Comparison of ENCODE assay signal across 23 cellular contexts in genomic region chr7:101269664-101270063, GRCh38. TPM values are rescaled to one million over a fixed set of nuclear protein-coding genes. Genes with fewer than 3 reads are reported as not detected.
A peak's percentile ranks its signal among the peaks of the same experiment; 100 is the strongest.
DNase-seq lines count a peak whose midpoint lies in the region; ATAC-seq, FAIRE-seq and TF ChIP-seq lines count a peak whose summit lies in the region.
"Had no signal": no experiment of that assay in that cellular context is flagged by ENCODE, and none has a peak within 500 bp of the region (broad histone marks: within the 10 kb centered on the region; RNA-seq: fewer than 3 reads in every experiment).

No MANE protein-coding gene starts in this region.

- WGBS in K562 (ENCODE audit: insufficient coverage, low coverage, missing lambda C conversion rate), result 59% methylated on average over 21 of the region's 21 CpGs
- WGBS in H1 (ENCODE audit: extremely low coverage in 1 of 2, insufficient coverage in 1 of 2, insufficient read length in 1 of 2, insufficient replicate concordance in 2 of 2, low coverage in 1 of 2, low lambda C conversion rate in 2 of 2, missing lambda C conversion rate in 1 of 2), 2 experiments, result 86% methylated on average over 21 of the region's 21 CpGs; no CpG with 5 or more reads in 1 of the 2 experiments

- H3K9me3 ChIP-seq in K562 (replicated peaks; ENCODE audit: control insufficient read depth, insufficient read depth, low read depth, low read length), result no peaks in the 10 kb centered on the region; the same call in 1 of the 2 replicates
- H3K9me3 ChIP-seq in H1 (ENCODE audit: insufficient read depth in 2 of 2, low read depth in 1 of 2, low read length in 1 of 2), result no peaks in the 10 kb centered on the region
- H3K9me3 ChIP-seq: BE2C had no signal

- TF ChIP-seq EP300 in K562 (IDR thresholded peaks at IDR 0.05; ENCODE audit: low read length) (no peak), H1 (IDR thresholded peaks at IDR 0.05; ENCODE audit: borderline replicate concordance in 1 of 2, low read depth in 2 of 2, low read length in 2 of 2) (no peak)

- POLR2A ChIA-PET in K562 (lab: Yijun Ruan, JAX), result interaction anchor here (1.2 kb wide), 1 partner anchor 16 kb away, joined by 3 read pairs; no protein-coding TSS in a partner anchor
- POLR2A ChIA-PET in H1 (lab: Charles Lee; ENCODE audit: partially characterized antibody), result interaction anchor here (1.5 to 1.6 kb wide), 3 partner anchors 9 to 13 kb away, joined by 3 to 6 read pairs (median 3); no protein-coding TSS in a partner anchor

- H2AK5ac ChIP-seq in H1 (ENCODE audit: low read depth, low read length), result no peak overlapping the region

- H4K20me1 ChIP-seq in K562 (replicated peaks; ENCODE audit: control insufficient read depth, insufficient read depth, low read length) (no peaks in the 10 kb centered on the region), H1 (replicated peaks in 1 of 2; ENCODE audit: control insufficient read depth in 1 of 2, insufficient read depth in 2 of 2, low read length in 2 of 2) (no peaks in the 10 kb centered on the region)

- TF ChIP-seq POLR2A in K562 (conservative IDR thresholded peaks at IDR 0.05), result no peak
- no peak for TF ChIP-seq POLR2A in H1 (IDR thresholded peaks at IDR 0.05; ENCODE audit: control extremely low read depth in 1 of 2, low read depth in 2 of 2, low read length in 2 of 2)

- ATAC-seq in K562 (no peak), GM21447 (IDR thresholded peaks at IDR 0.05; ENCODE audit: unreplicated experiment) (no peak)
- ATAC-seq: GM23338, HCT116 had no signal

- TF ChIP-seq RAD21 in K562 (CRISPR knock-in tag; conservative IDR thresholded peaks at IDR 0.05 in 1 of 2, IDR thresholded peaks at IDR 0.05 in 1 of 2), result no peak
- no peak for TF ChIP-seq RAD21 in H1 (IDR thresholded peaks at IDR 0.05 in 1 of 2, conservative IDR thresholded peaks at IDR 0.05 in 1 of 2; ENCODE audit: low read depth in 2 of 2, low read length in 2 of 2)

- FAIRE-seq in K562 (lab: Jason Lieb, UNC) (no peak), H1 (lab: Jason Lieb, UNC) (no peak)
- FAIRE-seq: A204.1, D721Med, G401.6, GM12891, GM19239 had no signal

- H3K79me2 ChIP-seq in K562 (ENCODE audit: control insufficient read depth, insufficient read depth, low read length), result no peaks in the 10 kb centered on the region
- no peaks in the 10 kb centered on the region for H3K79me2 ChIP-seq in H1 (ENCODE audit: control insufficient read depth in 1 of 2, insufficient read depth in 2 of 2, low read length in 2 of 2)

- H3K56ac ChIP-seq in H1 (replicated peaks; ENCODE audit: insufficient read length, low read depth, low read length), result no peak overlapping the region

- H3K9ac ChIP-seq in K562 (ENCODE audit: insufficient read depth in 1 of 2, low read depth in 2 of 2, low read length in 2 of 2) (no peak overlapping the region; a peak in 1 of 4 replicates), H1 (replicated peaks in 1 of 4; ENCODE audit: extremely low read depth in 1 of 4, low read depth in 3 of 4, low read length in 3 of 4) (no peak overlapping the region)

- no peak overlapping the region for H3K4ac ChIP-seq in H1 (replicated peaks; ENCODE audit: insufficient read length, low read depth, low read length)

- H3K18ac ChIP-seq in H1 (ENCODE audit: extremely low read depth, low read length), result no peak overlapping the region

- H3K4me3 ChIP-seq in K562 (no peak overlapping the region), H1 (ENCODE audit: extremely low read depth in 1 of 4, insufficient read depth in 2 of 4, low read depth in 3 of 4, low read length in 4 of 4) (no peak overlapping the region)
- H3K4me3 ChIP-seq: GM23338 had no signal

- H4K91ac ChIP-seq in H1 (replicated peaks; ENCODE audit: insufficient read length, low read length), result no peak overlapping the region

- H2AFZ ChIP-seq in K562 (ENCODE audit: low read depth, low read length) (no peak overlapping the region), H1 (ENCODE audit: low read length) (no peak overlapping the region)
- H2AFZ ChIP-seq: GM23338 had no signal

- no peaks in the 10 kb centered on the region for H3K79me1 ChIP-seq in H1 (ENCODE audit: low read depth, low read length)

- no peaks in the 10 kb centered on the region for H3K36me3 ChIP-seq in K562 (ENCODE audit: control insufficient read depth, insufficient read depth, low read length)
- no peaks in the 10 kb centered on the region; a peak in 1 of 8 replicates for H3K36me3 ChIP-seq in H1 (ENCODE audit: control insufficient read depth in 2 of 4, insufficient read depth in 4 of 4, low read length in 3 of 4)
- H3K36me3 ChIP-seq: BE2C had no signal

- CTCF ChIA-PET in K562 (lab: Yijun Ruan, JAX; ENCODE audit: low intra/inter-chr PET ratio) (no interaction called here), H1 (lab: Charles Lee; ENCODE audit: partially characterized antibody) (interaction anchor here (0.9 to 1.5 kb wide), 3 partner anchors 13 to 45 kb away, joined by 3 to 6 read pairs (median 3); no protein-coding TSS in a partner anchor)

- H4K8ac ChIP-seq in H1 (ENCODE audit: extremely low read depth, insufficient read depth, low read length), result no peak overlapping the region

- H3K4me2 ChIP-seq in K562 (ENCODE audit: insufficient read depth, low read length) (no peak overlapping the region), H1 (ENCODE audit: insufficient read depth in 1 of 2, low read depth in 2 of 2, low read length in 2 of 2) (no peak overlapping the region)
- H3K4me2 ChIP-seq: GM23338 had no signal

- peaks cover 11 to 26% of the 10 kb centered on the region in 2 experiments; a peak in 4 of 5 replicates for H3K27me3 ChIP-seq in K562 (ENCODE audit: control insufficient read depth in 2 of 2, insufficient read depth in 2 of 2, low read length in 2 of 2)
- no peaks in the 10 kb centered on the region for H3K27me3 ChIP-seq in H1 (replicated peaks in 1 of 4; ENCODE audit: control insufficient read depth in 3 of 4, extremely low read depth in 1 of 4, insufficient read depth in 3 of 4, low read length in 3 of 4)

- H4K5ac ChIP-seq in H1 (ENCODE audit: insufficient read length, low read depth, low read length), result no peak overlapping the region

- H2BK20ac ChIP-seq in H1 (ENCODE audit: low read length), result no peak overlapping the region

- no peaks in the 10 kb centered on the region for H3K9me1 ChIP-seq in K562 (ENCODE audit: control insufficient read depth, insufficient read depth, low read length)

- H2BK120ac ChIP-seq in H1 (replicated peaks; ENCODE audit: low read depth, low read length), result no peak overlapping the region

- H2BK5ac ChIP-seq in H1 (ENCODE audit: low read depth, low read length), result no peak overlapping the region

- no peak for TF ChIP-seq CTCF in K562 (IDR thresholded peaks at IDR 0.05 in 2 of 3, conservative IDR thresholded peaks at IDR 0.05 in 1 of 3; ENCODE audit: insufficient read depth in 2 of 3, low read depth in 1 of 3, low read length in 3 of 3)
- no peak for TF ChIP-seq CTCF in H1 (IDR thresholded peaks at IDR 0.05; ENCODE audit: control extremely low read depth in 1 of 3, insufficient read depth in 1 of 3, low read depth in 1 of 3, low read length in 3 of 3)

- no TSS peak for BruUV-seq in K562 (replicated peaks; lab: Mats Ljungman, UMichigan)

- peaks cover 5 to 7% of the 10 kb centered on the region in 2 experiments; a peak in 4 of 5 replicates for H3K4me1 ChIP-seq in K562 (replicated peaks in 1 of 2; ENCODE audit: control insufficient read depth in 2 of 2, insufficient read depth in 2 of 2, low read length in 2 of 2)
- H3K4me1 ChIP-seq in H1 (replicated peaks in 1 of 4; ENCODE audit: control insufficient read depth in 3 of 4, insufficient read depth in 4 of 4, low read length in 3 of 4), result peaks cover 0 to 10% (median 6%) of the 10 kb centered on the region in 4 experiments; a peak in 3 of 7 replicates
- H3K4me1 ChIP-seq: BE2C had no signal

- H2BK15ac ChIP-seq in H1 (ENCODE audit: low read length), result no peak overlapping the region

- no peaks in the 10 kb centered on the region for H3K23me2 ChIP-seq in H1 (ENCODE audit: low read depth, low read length)

- H2BK12ac ChIP-seq in H1 (ENCODE audit: low read depth, low read length), result peak overlapping the region; percentile 75; the same call in 1 of the 2 replicates

- in situ Hi-C loops in K562 (cut with MboI), result no loop called here

- DNase-seq in K562 (ENCODE audit: extremely low read depth in 1 of 4, low spot score in 3 of 4), result no peak
- no peak for DNase-seq in H1 (ENCODE audit: low read depth in 1 of 2, low spot score in 2 of 2)
- no peak for DNase-seq in NCI-H774 (lab: John Stamatoyannopoulos, UW)
- DNase-seq in GM19240 (ENCODE audit: insufficient read length, low spot score), result no peak
- DNase-seq: ACHN; BE2C; C1 segment of cervical spinal cord; CD4-positive, CD25-positive, alpha-beta regulatory T cell; CD8-positive, alpha-beta memory T cell; COR-L47; H7; HFFc6; IMR-90 had no signal

- no peak overlapping the region for H3K14ac ChIP-seq in H1 (ENCODE audit: insufficient read length)

- H3K27ac ChIP-seq in K562 (ENCODE audit: extremely low read depth, low read depth, low read length) (no peak overlapping the region), H1 (ENCODE audit: low read depth, low read length) (no peak overlapping the region), temporal lobe (ENCODE audit: low read depth, low read length) (peak overlapping the region; percentile 72)
- H3K27ac ChIP-seq: HL-60 had no signal

- no peak overlapping the region for H3K23ac ChIP-seq in H1 (ENCODE audit: insufficient read length)

- intact Hi-C loops in K562 (cut with micrococcal nuclease), result no loop called here

RNA-seq across cellular contexts. Expression of gene FIS1, which starts 24.8 kb away (rescaled TPM):
- total RNA-seq in K562 (2011; cell fraction: chromatin; rRNA removed; ENCODE audit: low replicate concordance), result 55.7 and 148 TPM in 2 replicates
- total RNA-seq in K562 (2011; cell fraction: nucleolus; rRNA removed), result 125 and 143 TPM in 2 replicates
- 76.9 and 85.1 TPM in 2 replicates for total RNA-seq in K562 (2011; cell fraction: nucleoplasm; rRNA removed)
- 197 and 221 TPM in 2 replicates for total RNA-seq in K562 (2014; rRNA removed)
- total RNA-seq in K562 (2014; rRNA removed; fragmentation: Illumina TruSeq; extraction: Trizol), result 58.7 and 95.0 TPM in 2 replicates
- total RNA-seq in K562 (2015; rRNA removed; fragmentation: Illumina TruSeq; extraction: Trizol), result 127 and 128 TPM in 2 replicates
- 144 and 145 TPM in 2 replicates for total RNA-seq in K562 (2021)
- 125 and 148 TPM in 2 replicates for polyA plus RNA-seq in K562 (2011; rRNA removed)
- polyA plus RNA-seq in K562 (2011; cell fraction: cytosol; rRNA removed), result 178 and 243 TPM in 2 replicates
- polyA plus RNA-seq in K562 (2011; cell fraction: nucleus; rRNA removed), result 96.9 and 138 TPM in 2 replicates
- polyA plus RNA-seq in K562 (2012), result 160 TPM in 2 replicates
- polyA plus RNA-seq in K562 (2014; fragmentation: Illumina TruSeq; extraction: Trizol), result 151 and 157 TPM in 2 replicates
- 100 to 1,000 TPM in 1 of 2 experiments, 10 to 100 TPM in 1; 86.0 to 118 TPM for polyA plus RNA-seq in K562 (2014; fragmentation: Nextera tagmentation; extraction: Ambion mirVana)
- 247 and 257 TPM in 2 replicates for polyA plus RNA-seq in K562 (2014; rRNA removed)
- 56.1 and 82.0 TPM in 2 replicates for polyA minus RNA-seq in K562 (2011; rRNA and poly(A)+ RNA removed)
- 31.2 and 34.7 TPM in 2 replicates for polyA minus RNA-seq in K562 (2011; cell fraction: cytosol; rRNA and poly(A)+ RNA removed)
- 30.7 and 33.5 TPM in 2 replicates for polyA minus RNA-seq in K562 (2011; cell fraction: nucleus; rRNA and poly(A)+ RNA removed)
- total RNA-seq in H1 (2021; fragmentation: NEBNext Ultra II Directional; extraction: Animal tissue kit (Norgen Biotek cat#: 25700)), result 122 and 128 TPM in 2 replicates
- 195 and 246 TPM in 2 replicates for polyA plus RNA-seq in H1 (2011; rRNA removed)
- 294 TPM for polyA plus RNA-seq in H1 (2011; cell fraction: cytosol; rRNA removed)
- polyA plus RNA-seq in H1 (2011; cell fraction: nucleus; rRNA removed), result 158 TPM
- 116 to 183 TPM (median 179 TPM) in 4 replicates for polyA plus RNA-seq in H1 (2012, experiment 1 of 2)
- polyA plus RNA-seq in H1 (2012, experiment 2 of 2), result 229 TPM
- polyA plus RNA-seq in H1 (2013, experiment 1 of 2), result 101 TPM
- polyA plus RNA-seq in H1 (2013, experiment 2 of 2), result 103 TPM
- 58.6 and 63.0 TPM in 2 replicates for polyA minus RNA-seq in H1 (2011; rRNA and poly(A)+ RNA removed)
- 42.5 TPM for polyA minus RNA-seq in H1 (2011; cell fraction: cytosol; rRNA and poly(A)+ RNA removed)
- 30.6 TPM for polyA minus RNA-seq in H1 (2011; cell fraction: nucleus; rRNA and poly(A)+ RNA removed)
- total RNA-seq in temporal lobe, result 80.2 TPM

RNA-seq across cellular contexts. Expression of gene CLDN15, which starts 32.1 kb away (rescaled TPM):
- 29.9 and 84.2 TPM in 2 replicates for total RNA-seq in K562 (2011; cell fraction: chromatin; rRNA removed; ENCODE audit: low replicate concordance)
- 50.8 and 63.5 TPM in 2 replicates for total RNA-seq in K562 (2011; cell fraction: nucleolus; rRNA removed)
- total RNA-seq in K562 (2011; cell fraction: nucleoplasm; rRNA removed), result 43.2 and 53.5 TPM in 2 replicates
- total RNA-seq in K562 (2014; rRNA removed) (3.0 and 8.4 TPM in 2 replicates), K562 (2014; rRNA removed; fragmentation: Illumina TruSeq; extraction: Trizol) (3.0 and 4.0 TPM in 2 replicates), K562 (2015; rRNA removed; fragmentation: Illumina TruSeq; extraction: Trizol) (6.7 and 7.4 TPM in 2 replicates), K562 (2021) (10.0 and 10.6 TPM in 2 replicates), temporal lobe (2.2 TPM)
- polyA plus RNA-seq in K562 (2011; rRNA removed) (11.6 and 16.2 TPM in 2 replicates), K562 (2014; fragmentation: Illumina TruSeq; extraction: Trizol) (10.2 and 11.1 TPM in 2 replicates), K562 (2014; fragmentation: Nextera tagmentation; extraction: Ambion mirVana) (under 1 TPM; 0.32 to 0.39 TPM), K562 (2014; rRNA removed) (14.5 and 17.9 TPM in 2 replicates), H1 (2011; rRNA removed) (7.6 and 11.1 TPM in 2 replicates)
- 15.1 and 22.0 TPM in 2 replicates for polyA plus RNA-seq in K562 (2011; cell fraction: cytosol; rRNA removed)
- 57.7 and 97.2 TPM in 2 replicates for polyA plus RNA-seq in K562 (2011; cell fraction: nucleus; rRNA removed)
- 9.7 and 19.0 TPM in 2 replicates for polyA plus RNA-seq in K562 (2012)
- polyA minus RNA-seq in K562 (2011; rRNA and poly(A)+ RNA removed), result 3.5 and 6.2 TPM in 2 replicates
- polyA minus RNA-seq in K562 (2011; cell fraction: cytosol; rRNA and poly(A)+ RNA removed), result 1.4 and 4.0 TPM in 2 replicates
- polyA minus RNA-seq in K562 (2011; cell fraction: nucleus; rRNA and poly(A)+ RNA removed), result 13.4 and 17.1 TPM in 2 replicates
- total RNA-seq in H1 (2021; fragmentation: NEBNext Ultra II Directional; extraction: Animal tissue kit (Norgen Biotek cat#: 25700)), result 5.5 and 5.9 TPM in 2 replicates
- 7.0 TPM for polyA plus RNA-seq in H1 (2011; cell fraction: cytosol; rRNA removed)
- 21.7 TPM for polyA plus RNA-seq in H1 (2011; cell fraction: nucleus; rRNA removed)
- polyA plus RNA-seq in H1 (2012, experiment 1 of 2), result 3.8 to 6.3 TPM (median 4.8 TPM) in 4 replicates
- 3.7 TPM for polyA plus RNA-seq in H1 (2012, experiment 2 of 2)
- polyA plus RNA-seq in H1 (2013, experiment 1 of 2), result 3.6 TPM
- polyA plus RNA-seq in H1 (2013, experiment 2 of 2), result 2.9 TPM
- polyA minus RNA-seq in H1 (2011; rRNA and poly(A)+ RNA removed), result 2.7 and 5.7 TPM in 2 replicates
- polyA minus RNA-seq in H1 (2011; cell fraction: cytosol; rRNA and poly(A)+ RNA removed), result 2.6 TPM
- polyA minus RNA-seq in H1 (2011; cell fraction: nucleus; rRNA and poly(A)+ RNA removed), result 6.4 TPM

RNA-seq across cellular contexts. Expression of gene ZNHIT1, which starts 51.7 kb away (rescaled TPM):
- 16.5 and 25.6 TPM in 2 replicates for total RNA-seq in K562 (2011; cell fraction: chromatin; rRNA removed; ENCODE audit: low replicate concordance)
- total RNA-seq in K562 (2011; cell fraction: nucleolus; rRNA removed), result 34.2 and 38.5 TPM in 2 replicates
- 26.8 and 34.7 TPM in 2 replicates for total RNA-seq in K562 (2011; cell fraction: nucleoplasm; rRNA removed)
- total RNA-seq in K562 (2014; rRNA removed) (162 and 189 TPM in 2 replicates), K562 (2014; rRNA removed; fragmentation: Illumina TruSeq; extraction: Trizol) (34.7 and 37.7 TPM in 2 replicates), K562 (2015; rRNA removed; fragmentation: Illumina TruSeq; extraction: Trizol) (67.7 and 70.1 TPM in 2 replicates), K562 (2021) (98.3 and 110 TPM in 2 replicates), temporal lobe (38.1 TPM)
- polyA plus RNA-seq in K562 (2011; rRNA removed) (29.6 and 38.3 TPM in 2 replicates), K562 (2014; fragmentation: Illumina TruSeq; extraction: Trizol) (81.6 and 101 TPM in 2 replicates), K562 (2014; fragmentation: Nextera tagmentation; extraction: Ambion mirVana) (10 to 100 TPM in 1 of 2 experiments, 1 to 10 TPM in 1; 6.4 to 24.5 TPM), K562 (2014; rRNA removed) (132 and 140 TPM in 2 replicates), H1 (2011; rRNA removed) (38.2 and 48.9 TPM in 2 replicates)
- 45.0 and 97.8 TPM in 2 replicates for polyA plus RNA-seq in K562 (2011; cell fraction: cytosol; rRNA removed)
- 19.6 and 28.1 TPM in 2 replicates for polyA plus RNA-seq in K562 (2011; cell fraction: nucleus; rRNA removed)
- polyA plus RNA-seq in K562 (2012), result 75.8 and 83.5 TPM in 2 replicates
- polyA minus RNA-seq in K562 (2011; rRNA and poly(A)+ RNA removed), result 9.5 and 13.2 TPM in 2 replicates
- polyA minus RNA-seq in K562 (2011; cell fraction: cytosol; rRNA and poly(A)+ RNA removed), result 31.9 and 36.0 TPM in 2 replicates
- polyA minus RNA-seq in K562 (2011; cell fraction: nucleus; rRNA and poly(A)+ RNA removed), result 5.9 and 9.7 TPM in 2 replicates
- total RNA-seq in H1 (2021; fragmentation: NEBNext Ultra II Directional; extraction: Animal tissue kit (Norgen Biotek cat#: 25700)), result 59.9 and 61.7 TPM in 2 replicates
- polyA plus RNA-seq in H1 (2011; cell fraction: cytosol; rRNA removed), result 42.0 TPM
- 34.7 TPM for polyA plus RNA-seq in H1 (2011; cell fraction: nucleus; rRNA removed)
- 42.1 to 47.7 TPM (median 44.9 TPM) in 4 replicates for polyA plus RNA-seq in H1 (2012, experiment 1 of 2)
- polyA plus RNA-seq in H1 (2012, experiment 2 of 2), result 69.3 TPM
- 54.8 TPM for polyA plus RNA-seq in H1 (2013, experiment 1 of 2)
- 58.5 TPM for polyA plus RNA-seq in H1 (2013, experiment 2 of 2)
- polyA minus RNA-seq in H1 (2011; rRNA and poly(A)+ RNA removed), result 10.5 and 11.1 TPM in 2 replicates
- 18.8 TPM for polyA minus RNA-seq in H1 (2011; cell fraction: cytosol; rRNA and poly(A)+ RNA removed)
- polyA minus RNA-seq in H1 (2011; cell fraction: nucleus; rRNA and poly(A)+ RNA removed), result 10.6 TPM

RNA-seq across cellular contexts. Expression of gene IFT22, which starts 51.9 kb away (rescaled TPM):
- total RNA-seq in K562 (2011; cell fraction: chromatin; rRNA removed; ENCODE audit: low replicate concordance), result 2.7 and 7.0 TPM in 2 replicates
- total RNA-seq in K562 (2011; cell fraction: nucleolus; rRNA removed), result 4.2 and 5.5 TPM in 2 replicates
- total RNA-seq in K562 (2011; cell fraction: nucleoplasm; rRNA removed), result 4.1 and 5.3 TPM in 2 replicates
- total RNA-seq in K562 (2014; rRNA removed), result 6.3 and 6.7 TPM in 2 replicates
- 7.0 and 7.3 TPM in 2 replicates for total RNA-seq in K562 (2014; rRNA removed; fragmentation: Illumina TruSeq; extraction: Trizol)
- total RNA-seq in K562 (2015; rRNA removed; fragmentation: Illumina TruSeq; extraction: Trizol), result 7.1 and 7.7 TPM in 2 replicates
- 6.3 and 6.6 TPM in 2 replicates for total RNA-seq in K562 (2021)
- 3.3 and 10.1 TPM in 2 replicates for polyA plus RNA-seq in K562 (2011; rRNA removed)
- polyA plus RNA-seq in K562 (2011; cell fraction: cytosol; rRNA removed), result 2.8 and 6.7 TPM in 2 replicates
- polyA plus RNA-seq in K562 (2011; cell fraction: nucleus; rRNA removed), result 1.5 and 3.9 TPM in 2 replicates
- 10.8 and 14.6 TPM in 2 replicates for polyA plus RNA-seq in K562 (2012)
- polyA plus RNA-seq in K562 (2014; fragmentation: Illumina TruSeq; extraction: Trizol), result 10.1 and 12.1 TPM in 2 replicates
- 10 to 100 TPM; 17.7 to 18.2 TPM for polyA plus RNA-seq in K562 (2014; fragmentation: Nextera tagmentation; extraction: Ambion mirVana)
- polyA plus RNA-seq in K562 (2014; rRNA removed), result 7.2 and 9.6 TPM in 2 replicates
- 2.7 and 8.5 TPM in 2 replicates for polyA minus RNA-seq in K562 (2011; rRNA and poly(A)+ RNA removed)
- 3.2 TPM in 1 of 2 replicates, not detected in the other for polyA minus RNA-seq in K562 (2011; cell fraction: cytosol; rRNA and poly(A)+ RNA removed)
- 1.2 and 1.9 TPM in 2 replicates for polyA minus RNA-seq in K562 (2011; cell fraction: nucleus; rRNA and poly(A)+ RNA removed)
- 17.7 and 17.8 TPM in 2 replicates for total RNA-seq in H1 (2021; fragmentation: NEBNext Ultra II Directional; extraction: Animal tissue kit (Norgen Biotek cat#: 25700))
- polyA plus RNA-seq in H1 (2011; rRNA removed), result 12.5 and 18.9 TPM in 2 replicates
- polyA plus RNA-seq in H1 (2011; cell fraction: cytosol; rRNA removed), result 18.8 TPM
- 12.3 TPM for polyA plus RNA-seq in H1 (2011; cell fraction: nucleus; rRNA removed)
- 25.7 to 34.5 TPM (median 29.0 TPM) in 4 replicates for polyA plus RNA-seq in H1 (2012, experiment 1 of 2)
- polyA plus RNA-seq in H1 (2012, experiment 2 of 2), result 25.3 TPM
- polyA plus RNA-seq in H1 (2013, experiment 1 of 2), result 17.7 TPM
- polyA plus RNA-seq in H1 (2013, experiment 2 of 2), result 17.7 TPM
- 22.1 and 25.8 TPM in 2 replicates for polyA minus RNA-seq in H1 (2011; rRNA and poly(A)+ RNA removed)
- polyA minus RNA-seq in H1 (2011; cell fraction: cytosol; rRNA and poly(A)+ RNA removed), result 11.2 TPM
- 12.3 TPM for polyA minus RNA-seq in H1 (2011; cell fraction: nucleus; rRNA and poly(A)+ RNA removed)
- total RNA-seq in temporal lobe, result 28.3 TPM

RNA-seq across cellular contexts. Expression of gene PLOD3, which starts 52.3 kb away (rescaled TPM):
- total RNA-seq in K562 (2011; cell fraction: chromatin; rRNA removed; ENCODE audit: low replicate concordance), result 117 and 294 TPM in 2 replicates
- total RNA-seq in K562 (2011; cell fraction: nucleolus; rRNA removed), result 263 and 303 TPM in 2 replicates
- total RNA-seq in K562 (2011; cell fraction: nucleoplasm; rRNA removed), result 163 and 175 TPM in 2 replicates
- total RNA-seq in K562 (2014; rRNA removed), result 42.1 and 53.8 TPM in 2 replicates
- 23.5 and 24.1 TPM in 2 replicates for total RNA-seq in K562 (2014; rRNA removed; fragmentation: Illumina TruSeq; extraction: Trizol)
- 30.9 and 31.8 TPM in 2 replicates for total RNA-seq in K562 (2015; rRNA removed; fragmentation: Illumina TruSeq; extraction: Trizol)
- total RNA-seq in K562 (2021), result 101 and 103 TPM in 2 replicates
- 19.3 and 33.5 TPM in 2 replicates for polyA plus RNA-seq in K562 (2011; rRNA removed)
- polyA plus RNA-seq in K562 (2011; cell fraction: cytosol; rRNA removed), result 28.0 and 60.3 TPM in 2 replicates
- 72.9 and 130 TPM in 2 replicates for polyA plus RNA-seq in K562 (2011; cell fraction: nucleus; rRNA removed)
- 79.5 and 85.6 TPM in 2 replicates for polyA plus RNA-seq in K562 (2012)
- 73.6 and 76.4 TPM in 2 replicates for polyA plus RNA-seq in K562 (2014; fragmentation: Illumina TruSeq; extraction: Trizol)
- polyA plus RNA-seq in K562 (2014; fragmentation: Nextera tagmentation; extraction: Ambion mirVana), result 1 to 10 TPM; 2.8 to 5.9 TPM
- 50.3 and 58.9 TPM in 2 replicates for polyA plus RNA-seq in K562 (2014; rRNA removed)
- polyA minus RNA-seq in K562 (2011; rRNA and poly(A)+ RNA removed), result 15.7 and 23.9 TPM in 2 replicates
- 39.3 and 40.8 TPM in 2 replicates for polyA minus RNA-seq in K562 (2011; cell fraction: cytosol; rRNA and poly(A)+ RNA removed)
- 31.4 and 32.4 TPM in 2 replicates for polyA minus RNA-seq in K562 (2011; cell fraction: nucleus; rRNA and poly(A)+ RNA removed)
- 43.1 and 47.2 TPM in 2 replicates for total RNA-seq in H1 (2021; fragmentation: NEBNext Ultra II Directional; extraction: Animal tissue kit (Norgen Biotek cat#: 25700))
- polyA plus RNA-seq in H1 (2011; rRNA removed), result 28.4 and 57.0 TPM in 2 replicates
- 26.9 TPM for polyA plus RNA-seq in H1 (2011; cell fraction: cytosol; rRNA removed)
- 83.2 TPM for polyA plus RNA-seq in H1 (2011; cell fraction: nucleus; rRNA removed)
- polyA plus RNA-seq in H1 (2012, experiment 1 of 2), result 39.5 to 45.8 TPM (median 44.6 TPM) in 4 replicates
- polyA plus RNA-seq in H1 (2012, experiment 2 of 2), result 42.4 TPM
- 80.5 TPM for polyA plus RNA-seq in H1 (2013, experiment 1 of 2)
- polyA plus RNA-seq in H1 (2013, experiment 2 of 2), result 71.8 TPM
- 12.3 and 19.4 TPM in 2 replicates for polyA minus RNA-seq in H1 (2011; rRNA and poly(A)+ RNA removed)
- polyA minus RNA-seq in H1 (2011; cell fraction: cytosol; rRNA and poly(A)+ RNA removed), result 26.1 TPM
- polyA minus RNA-seq in H1 (2011; cell fraction: nucleus; rRNA and poly(A)+ RNA removed), result 26.9 TPM
- 9.6 TPM for total RNA-seq in temporal lobe
